In genomic region chrX:53422915-53423268, GRCh38 we compare ENCODE assay signal across 8 cellular contexts. TPM values are rescaled to one million over a fixed set of nuclear protein-coding genes. Genes with fewer than 3 reads are reported as not detected.
DNase-seq lines count a peak whose midpoint lies in the region; ATAC-seq and TF ChIP-seq lines count a peak whose summit lies in the region.

No MANE protein-coding gene starts in this region.

- no peak for TF ChIP-seq POLR2A in adrenal gland (IDR thresholded peaks at IDR 0.05)

- H3K4me1 Mint-ChIP-seq in activated CD4-positive, alpha-beta T cell treated with anti-CD3 and anti-CD28 coated beads, Interleukin-2, amount 10 ng/mL, durations not matched to agents 7 days and 5 days = peaks cover 25% of the 10 kb centered on the region

- peak overlapping the region; percentile 87 for H3K4me3 Mint-ChIP-seq in activated CD4-positive, alpha-beta T cell treated with anti-CD3 and anti-CD28 coated beads, Interleukin-2, amount 10 ng/mL, durations not matched to agents 7 days and 5 days

- CTCF ChIA-PET in activated CD4-positive, alpha-beta T cell treated with anti-CD3 and anti-CD28 coated beads, Interleukin-2, amount 10 ng/mL, durations not matched to agents 7 days and 5 days (lab: Charles Lee) = interaction anchor here (0.9 to 2.5 kb wide), 8 partner anchors 8 to 622 kb away, joined by 3 to 17 read pairs (median 5); partner anchors contain the start of gene PHF8

- intact Hi-C loops in adrenal gland (cut with DNase I) = no loop called here

- no peak for TF ChIP-seq CTCF in adrenal gland (IDR thresholded peaks at IDR 0.05)
- no peak for TF ChIP-seq CTCF in kidney epithelial cell (IDR thresholded peaks at IDR 0.05; ENCODE audit: insufficient read depth, low read length, poor library complexity, severe bottlenecking)
- no peak for TF ChIP-seq CTCF in thoracic aorta (IDR thresholded peaks at IDR 0.05)

- peaks cover 10 to 17% of the 10 kb centered on the region in 2 donors for H3K4me1 ChIP-seq in adrenal gland (replicated peaks in 1 of 2)
- peaks cover 9 to 22% of the 10 kb centered on the region in 2 donors for H3K4me1 ChIP-seq in thoracic aorta (ENCODE audit: control insufficient read depth in 1 of 2, low read depth in 2 of 2)

- H3K36me3 ChIP-seq in adrenal gland (replicated peaks in 1 of 2) (no peaks in the 10 kb centered on the region), kidney epithelial cell (ENCODE audit: control insufficient read depth, insufficient read depth, low read length) (no peaks in the 10 kb centered on the region), thoracic aorta (no peaks in the 10 kb centered on the region)

- H3K27ac Mint-ChIP-seq in activated CD4-positive, alpha-beta T cell treated with anti-CD3 and anti-CD28 coated beads, Interleukin-2, amount 10 ng/mL, durations not matched to agents 7 days and 5 days = peak overlapping the region; percentile 97

- H3K27me3 ChIP-seq in adrenal gland = no peaks in the 10 kb centered on the region
- H3K27me3 ChIP-seq in kidney epithelial cell (ENCODE audit: control insufficient read depth, insufficient read depth, low read length) = no peaks in the 10 kb centered on the region
- H3K27me3 ChIP-seq in thoracic aorta (replicated peaks; ENCODE audit: insufficient read depth) = no peaks in the 10 kb centered on the region

- 3 to 11% (median 5%) methylated on average over 13 to 14 of the region's 14 CpGs for WGBS in adrenal gland, 4 donors

- peaks cover 18% of the 10 kb centered on the region for H3K36me3 Mint-ChIP-seq in activated CD4-positive, alpha-beta T cell treated with anti-CD3 and anti-CD28 coated beads, Interleukin-2, amount 10 ng/mL, durations not matched to agents 7 days and 5 days (ENCODE audit: low read depth)

- no peaks in the 10 kb centered on the region for H3K27me3 Mint-ChIP-seq in activated CD4-positive, alpha-beta T cell treated with anti-CD3 and anti-CD28 coated beads, Interleukin-2, amount 10 ng/mL, durations not matched to agents 7 days and 5 days

- POLR2A ChIA-PET in activated CD4-positive, alpha-beta T cell treated with anti-CD3 and anti-CD28 coated beads, Interleukin-2, amount 10 ng/mL, durations not matched to agents 7 days and 5 days (lab: Charles Lee) = interaction anchor here (0.6 to 1.1 kb wide), 2 partner anchors 10 to 261 kb away, joined by 3 to 4 read pairs; no protein-coding TSS in a partner anchor

- no peak for ATAC-seq in thoracic aorta (ENCODE audit: insufficient number of reproducible peaks, low FRiP score, low read depth)
- ATAC-seq in GM18498 (IDR thresholded peaks at IDR 0.05; ENCODE audit: unreplicated experiment) = no peak

- no peaks in the 10 kb centered on the region for H3K9me3 ChIP-seq in adrenal gland (replicated peaks in 1 of 3)
- no peaks in the 10 kb centered on the region for H3K9me3 ChIP-seq in thoracic aorta

- no peaks in the 10 kb centered on the region for H3K9me3 Mint-ChIP-seq in activated CD4-positive, alpha-beta T cell treated with anti-CD3 and anti-CD28 coated beads, Interleukin-2, amount 10 ng/mL, durations not matched to agents 7 days and 5 days

- H3K4me3 ChIP-seq in adrenal gland (peak overlapping the region in 3 of 4 donors; percentile 40 to 83 (median 66)), kidney epithelial cell (ENCODE audit: low read depth, low read length) (peak overlapping the region; percentile 42), thoracic aorta (peak overlapping the region; percentile 73)

- peak overlapping the region in 3 of 5 donors; percentile 46 to 97 (median 92) for H3K27ac ChIP-seq in adrenal gland
- peak overlapping the region in 1 of 2 donors; percentile 89 for H3K27ac ChIP-seq in thoracic aorta

- no peak for DNase-seq in activated CD4-positive, alpha-beta T cell treated with anti-CD3 and anti-CD28 coated beads, Interleukin-2, amount 10 ng/mL, durations not matched to agents 7 days and 5 days
- DNase-seq in activated CD4-positive, alpha-beta T cell treated with anti-CD3 and anti-CD28 coated beads for 1 hour = no peak
- DNase-seq in adrenal gland = no peak
- DNase-seq in kidney epithelial cell (ENCODE audit: low read depth) = no peak
- DNase-seq in thoracic aorta (ENCODE audit: low spot score) = no peak
- no peak for DNase-seq in SKM-1 (lab: John Stamatoyannopoulos, UW; ENCODE audit: unreplicated experiment)
- no peak for DNase-seq in NCI-H1694 treated with DMSO at 0.1 percent for 48 hours (lab: John Stamatoyannopoulos, UW)

RNA-seq across cellular contexts. Expression of gene RIBC1, which starts 0.2 kb away (rescaled TPM):
- 1 to 10 TPM; 1.1 to 1.4 TPM for total RNA-seq in activated CD4-positive, alpha-beta T cell treated with anti-CD3 and anti-CD28 coated beads, Interleukin-2, amount 10 ng/mL, durations not matched to agents 7 days and 5 days
- total RNA-seq in adrenal gland (1 to 10 TPM in 7 of 8 donors, under 1 TPM in 1; 0.18 to 6.6 (median 3.6) TPM), kidney epithelial cell (0.38 and 0.41 TPM in 2 replicates), thoracic aorta (not detected)
- polyA plus RNA-seq in adrenal gland = 1 to 10 TPM; 1.9 to 8.6 (median 7.6) TPM

RNA-seq across cellular contexts. Expression of gene SMC1A, which starts 0.4 kb away (rescaled TPM):
- 100 to 1,000 TPM; 157 to 159 TPM for total RNA-seq in activated CD4-positive, alpha-beta T cell treated with anti-CD3 and anti-CD28 coated beads, Interleukin-2, amount 10 ng/mL, durations not matched to agents 7 days and 5 days
- total RNA-seq in adrenal gland (10 to 100 TPM; 21.4 to 51.6 (median 44.9) TPM), kidney epithelial cell (18.8 and 30.4 TPM in 2 replicates), thoracic aorta (10 to 100 TPM; 32.6 to 53.1 TPM)
- 10 to 100 TPM in 2 of 3 donors, 1 to 10 TPM in 1; 7.6 to 41.5 (median 20.4) TPM for polyA plus RNA-seq in adrenal gland

RNA-seq across cellular contexts. Expression of gene HSD17B10, which starts 11.3 kb away (rescaled TPM):
- 100 to 1,000 TPM in 1 of 2 experiments, 10 to 100 TPM in 1; 99.6 to 105 TPM for total RNA-seq in activated CD4-positive, alpha-beta T cell treated with anti-CD3 and anti-CD28 coated beads, Interleukin-2, amount 10 ng/mL, durations not matched to agents 7 days and 5 days
- 100 to 1,000 TPM; 102 to 172 (median 138) TPM for total RNA-seq in adrenal gland
- 100 to 1,000 TPM in 2 of 3 donors, 10 to 100 TPM in 1; 64.5 to 177 (median 139) TPM for polyA plus RNA-seq in adrenal gland
- total RNA-seq in kidney epithelial cell = 85.8 and 97.4 TPM in 2 replicates
- total RNA-seq in thoracic aorta = 10 to 100 TPM; 79.7 to 82.6 TPM
